Comparison of ENCODE assay signal across 23 cellular contexts in the genomic region with DNA sequence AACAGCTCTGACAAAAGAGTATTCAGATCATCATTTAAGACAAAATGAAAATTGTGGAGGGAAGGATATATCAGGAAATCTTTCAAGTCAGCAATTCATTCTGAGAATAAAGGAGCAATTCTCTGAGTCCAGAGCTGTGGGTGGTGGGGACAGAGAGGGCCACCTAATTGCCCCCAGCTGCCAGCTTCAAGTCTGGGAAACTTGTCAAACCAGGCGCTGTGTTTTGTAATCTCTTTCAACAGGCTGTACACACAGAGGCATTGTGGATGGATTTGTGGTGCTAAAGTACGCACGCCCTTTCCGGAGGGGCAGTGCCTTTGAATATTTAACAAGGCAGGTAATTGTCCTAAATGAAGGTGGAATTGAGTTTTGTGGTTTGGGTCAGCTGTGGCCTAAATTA.
DNase-seq lines count a peak whose midpoint lies in the region; ATAC-seq, FAIRE-seq and TF ChIP-seq lines count a peak whose summit lies in the region.
"Had no signal": no experiment of that assay in that cellular context is flagged by ENCODE, and none has a peak within 500 bp of the region (broad histone marks: within the 10 kb centered on the region; RNA-seq: fewer than 3 reads in every experiment).

No MANE protein-coding gene starts in this region.

- H3K4me3 Mint-ChIP-seq in activated T-cell treated with anti-CD3 and anti-CD28 coated beads, Interleukin-2, amount 50 U/mL, for 72 hours, result no peak overlapping the region
- H3K4me3 Mint-ChIP-seq: activated CD4-positive, alpha-beta memory T cell treated with anti-CD3 and anti-CD28 coated beads for 36 hours; activated T-helper 1 cell treated with anti-CD3 and anti-CD28 coated beads, Interleukin-12 subunit alpha, Interleukin-12 subunit beta, Interleukin-2, Interleukin-4 antibody, amounts not matched to agents 30 ng/mL and 10 ng/mL and 1 ng/mL, durations not matched to agents 14 hours and 24 hours and 36 hours; B cell had no signal

- H3K27me3 ChIP-seq in pancreas (no peaks in the 10 kb centered on the region), foreskin keratinocyte (no peaks in the 10 kb centered on the region)
- H3K27me3 ChIP-seq: heart left ventricle had no signal

- H3K4me1 Mint-ChIP-seq in activated T-cell treated with anti-CD3 and anti-CD28 coated beads, Interleukin-2, amount 50 U/mL, for 72 hours (ENCODE audit: low read depth), result no peaks in the 10 kb centered on the region
- H3K4me1 Mint-ChIP-seq: B cell had no signal

- peak; percentile 54 for FAIRE-seq in frontal cortex (lab: Jason Lieb, UNC)
- FAIRE-seq in pancreas (lab: Jason Lieb, UNC), result no peak

- no peak overlapping the region for H3K4me3 ChIP-seq in pancreas
- H3K4me3 ChIP-seq: coronary artery, heart left ventricle, PC-9 had no signal

- H3K36me3 ChIP-seq in pancreas, result no peaks in the 10 kb centered on the region
- H3K36me3 ChIP-seq: heart left ventricle had no signal

- no peak overlapping the region for H3K27ac Mint-ChIP-seq in activated T-cell treated with anti-CD3 and anti-CD28 coated beads, Interleukin-2, amount 50 U/mL, for 72 hours
- H3K27ac Mint-ChIP-seq: activated CD4-positive, alpha-beta memory T cell treated with anti-CD3 and anti-CD28 coated beads for 36 hours; activated T-helper 1 cell treated with anti-CD3 and anti-CD28 coated beads, Interleukin-12 subunit alpha, Interleukin-12 subunit beta, Interleukin-2, Interleukin-4 antibody, amounts not matched to agents 30 ng/mL and 10 ng/mL and 1 ng/mL, durations not matched to agents 14 hours and 24 hours and 36 hours; B cell had no signal

- no peaks in the 10 kb centered on the region for H3K9me3 Mint-ChIP-seq in activated T-cell treated with anti-CD3 and anti-CD28 coated beads, Interleukin-2, amount 50 U/mL, for 72 hours
- H3K9me3 Mint-ChIP-seq: activated CD4-positive, alpha-beta memory T cell treated with anti-CD3 and anti-CD28 coated beads for 36 hours; activated T-helper 1 cell treated with anti-CD3 and anti-CD28 coated beads, Interleukin-12 subunit alpha, Interleukin-12 subunit beta, Interleukin-2, Interleukin-4 antibody, amounts not matched to agents 30 ng/mL and 10 ng/mL and 1 ng/mL, durations not matched to agents 14 hours and 24 hours and 36 hours had no signal

- ATAC-seq in pancreas, result peak in 3 of 4 donors; percentile 49 to 76 (median 72)
- ATAC-seq in activated T-cell treated with anti-CD3 and anti-CD28 coated beads, Interleukin-2, amount 50 U/mL, for 72 hours (replicated peaks in 1 of 2), result no peak
- ATAC-seq in foreskin keratinocyte, result no peak
- ATAC-seq: left cardiac atrium had no signal

- DNase-seq in NCI-H1048 (lab: John Stamatoyannopoulos, UW) (peak; percentile 49), RPMI7951 (ENCODE audit: low read depth) (peak; percentile 50), frontal cortex (ENCODE audit: low spot score in 2 of 2) (peak; percentile 4 to 14), pancreas (peak in 2 of 6 donors; percentile 5 to 18), foreskin keratinocyte (no peak), GM19240 (ENCODE audit: insufficient read length, low spot score) (no peak), NCI-H1436 (lab: John Stamatoyannopoulos, UW) (no peak)
- no peak for DNase-seq in activated T-cell treated with anti-CD3 and anti-CD28 coated beads, Interleukin-2, amount 50 U/mL, for 72 hours
- DNase-seq: activated CD4-positive, alpha-beta memory T cell treated with anti-CD3 and anti-CD28 coated beads for 36 hours; DMS53; erythroblast; KBM-7; left cardiac atrium; NCI-H1436 treated with DMSO at 0.1 percent for 48 hours; NCI-H446 treated with DMSO at 0.1 percent for 48 hours; PC-9; retina; stimulated activated CD4-positive, alpha-beta T cell treated with anti-CD3 and anti-CD28 coated beads, Interleukin-1b, Interleukin-23, amount 100 ng/mL, for 48 hours; SW 1271 had no signal

- H3K36me3 Mint-ChIP-seq in activated T-cell treated with anti-CD3 and anti-CD28 coated beads, Interleukin-2, amount 50 U/mL, for 72 hours (ENCODE audit: insufficient read depth in 2 of 2), result no peaks in the 10 kb centered on the region
- H3K36me3 Mint-ChIP-seq: activated CD4-positive, alpha-beta memory T cell treated with anti-CD3 and anti-CD28 coated beads for 36 hours had no signal

- H3K9me3 ChIP-seq in pancreas, result no peaks in the 10 kb centered on the region

- H3K27ac ChIP-seq in pancreas (no peak overlapping the region), foreskin keratinocyte (no peak overlapping the region)
- H3K27ac ChIP-seq: coronary artery, heart left ventricle, PC-9 had no signal

- intact Hi-C loops in pancreas (cut with DNase I), result no loop called here

- H3K4me1 ChIP-seq in pancreas (no peaks in the 10 kb centered on the region), foreskin keratinocyte (no peaks in the 10 kb centered on the region)

- TF ChIP-seq CTCF in pancreas (IDR thresholded peaks at IDR 0.05) (no peak), foreskin keratinocyte (conservative IDR thresholded peaks at IDR 0.05) (no peak)

- no peaks in the 10 kb centered on the region for H3K27me3 Mint-ChIP-seq in activated T-cell treated with anti-CD3 and anti-CD28 coated beads, Interleukin-2, amount 50 U/mL, for 72 hours (ENCODE audit: low read depth)

- 48 to 50% methylated on average over 4 of the region's 4 CpGs for WGBS in pancreas, 2 donors

Comparison
In these comparisons a context has a peak if more than half of its experiments do, and no peak if none do; other contexts are left out.
1. DNase-seq: peak in NCI-H1048 (single experiment), RPMI7951 (single experiment) and frontal cortex (2 of 2); none in activated T-cell treated with anti-CD3 and anti-CD28 coated beads, Interleukin-2, amount 50 U/mL, for 72 hours (0 of 2), foreskin keratinocyte (0 of 2), GM19240 (single experiment) and NCI-H1436 (single experiment).
2. ATAC-seq: peak in pancreas (3 of 4); none in activated T-cell treated with anti-CD3 and anti-CD28 coated beads, Interleukin-2, amount 50 U/mL, for 72 hours (0 of 2) and foreskin keratinocyte (single experiment).